In genomic region chr18:64164883-64165282, GRCh38 we compare ENCODE assay signal across 36 cellular contexts. TPM values are rescaled to one million over a fixed set of nuclear protein-coding genes. Genes with fewer than 3 reads are reported as not detected.
"Had no signal": no experiment of that assay in that cellular context is flagged by ENCODE, and none has a peak within 500 bp of the region (broad histone marks: within the 10 kb centered on the region; RNA-seq: fewer than 3 reads in every experiment).

No MANE protein-coding gene starts in this region.

- H3K36me3 ChIP-seq: colonic mucosa, esophagus muscularis mucosa, gastroesophageal sphincter, heart left ventricle, neural progenitor cell, suprapubic skin, transverse colon, vagina had no signal

- H3K4me2 ChIP-seq: hepatocyte, neural progenitor cell had no signal

- H3K27ac Mint-ChIP-seq: dendritic cell treated with granulocyte-macrophage colony-stimulating factor and Interleukin-4, amounts not matched to agents 40 ng/mL and 50 ng/mL, for 4 days; memory B cell; naive thymus-derived CD4-positive, alpha-beta T cell; nephron; neural progenitor cell; progenitor cell of endocrine pancreas; stimulated activated naive CD8-positive, alpha-beta T cell treated with anti-CD3 and anti-CD28 coated beads, Interleukin-15, amount 100 ng/mL, for 72 hours had no signal

- ATAC-seq: foreskin keratinocyte; gastroesophageal sphincter; heart left ventricle; left lobe of liver; naive thymus-derived CD4-positive, alpha-beta T cell; sciatic nerve; stimulated activated naive CD8-positive, alpha-beta T cell treated with anti-CD3 and anti-CD28 coated beads, Interleukin-15, amount 100 ng/mL, for 72 hours had no signal

- H3K27ac ChIP-seq: colonic mucosa, esophagus muscularis mucosa, foreskin keratinocyte, gastroesophageal sphincter, heart left ventricle, hepatocyte, neural progenitor cell, parathyroid adenoma, suprapubic skin, transverse colon, vagina had no signal

- DNase-seq: colonic mucosa; effector CD8-positive, alpha-beta T cell; foreskin keratinocyte; heart left ventricle; kidney; midbrain; naive thymus-derived CD4-positive, alpha-beta T cell; stimulated activated CD4-positive, alpha-beta T cell treated with anti-CD3 and anti-CD28 coated beads, Interleukin-12 subunit alpha, Interleukin-12 subunit beta, amount 100 ng/mL, for 4 hours; stimulated activated CD4-positive, alpha-beta T cell treated with anti-CD3 and anti-CD28 coated beads, Interleukin-1b, Interleukin-23, amount 100 ng/mL, for 48 hours; stimulated activated CD4-positive, alpha-beta T cell treated with anti-CD3 and anti-CD28 coated beads, Interleukin-4, amount 100 ng/mL, for 1 hour; stimulated activated CD8-positive, alpha-beta memory T cell treated with anti-CD3 and anti-CD28 coated beads, Interleukin-4, amount 100 ng/mL, for 48 hours; stimulated activated naive CD4-positive, alpha-beta T cell; stimulated activated naive CD8-positive, alpha-beta T cell treated with anti-CD3 and anti-CD28 coated beads, Interleukin-15, amount 100 ng/mL, for 72 hours; transverse colon had no signal

- H3K27me3 Mint-ChIP-seq: progenitor cell of endocrine pancreas; stimulated activated naive CD8-positive, alpha-beta T cell treated with anti-CD3 and anti-CD28 coated beads, Interleukin-15, amount 100 ng/mL, for 72 hours had no signal

- H3K4me3 Mint-ChIP-seq: dendritic cell treated with granulocyte-macrophage colony-stimulating factor and Interleukin-4, amounts not matched to agents 40 ng/mL and 50 ng/mL, for 4 days; memory B cell; naive thymus-derived CD4-positive, alpha-beta T cell; nephron; neural progenitor cell; stimulated activated naive CD8-positive, alpha-beta T cell treated with anti-CD3 and anti-CD28 coated beads, Interleukin-15, amount 100 ng/mL, for 72 hours had no signal

- H2AFZ ChIP-seq: hepatocyte, neural progenitor cell, parathyroid adenoma had no signal

- H3K4me1 Mint-ChIP-seq: memory B cell; naive thymus-derived CD4-positive, alpha-beta T cell; nephron; stimulated activated naive CD8-positive, alpha-beta T cell treated with anti-CD3 and anti-CD28 coated beads, Interleukin-15, amount 100 ng/mL, for 72 hours had no signal

- H3K36me3 Mint-ChIP-seq: memory B cell; naive thymus-derived CD4-positive, alpha-beta T cell; neural progenitor cell had no signal

- H3K9me3 Mint-ChIP-seq: dendritic cell treated with granulocyte-macrophage colony-stimulating factor and Interleukin-4, amounts not matched to agents 40 ng/mL and 50 ng/mL, for 4 days; nephron; neural progenitor cell; stimulated activated naive CD8-positive, alpha-beta T cell treated with anti-CD3 and anti-CD28 coated beads, Interleukin-15, amount 100 ng/mL, for 72 hours had no signal

- H3K79me2 ChIP-seq: hepatocyte, parathyroid adenoma had no signal

- H3K27me3 ChIP-seq: colonic mucosa, esophagus muscularis mucosa, foreskin keratinocyte, gastroesophageal sphincter, heart left ventricle, hepatocyte, neural progenitor cell, suprapubic skin, transverse colon, vagina had no signal

- H3K4me1 ChIP-seq: colonic mucosa, esophagus muscularis mucosa, foreskin keratinocyte, gastroesophageal sphincter, heart left ventricle, suprapubic skin, transverse colon, vagina had no signal

- FAIRE-seq: endothelial cell of umbilical vein had no signal

- H3K9me3 ChIP-seq: colonic mucosa, esophagus muscularis mucosa, gastroesophageal sphincter, heart left ventricle, suprapubic skin, transverse colon, vagina had no signal

- H3K4me3 ChIP-seq: colonic mucosa, esophagus muscularis mucosa, gastroesophageal sphincter, heart left ventricle, hepatocyte, lung, neural progenitor cell, smooth muscle cell, suprapubic skin, transverse colon, vagina had no signal

- H3K9ac ChIP-seq: neural progenitor cell, parathyroid adenoma had no signal

RNA-seq across cellular contexts. Expression of gene LINC00305, which starts 16.0 kb away (rescaled TPM):
- total RNA-seq: colonic mucosa; endothelial cell of umbilical vein; epithelial cell of proximal tubule; esophagus muscularis mucosa; fibroblast of lung; foreskin keratinocyte; gastroesophageal sphincter; heart left ventricle; kidney; left lobe of liver; lung; mucosa of gallbladder; naive thymus-derived CD4-positive, alpha-beta T cell; osteoblast; sciatic nerve; smooth muscle cell; suprapubic skin; transverse colon; ureter; vagina had no signal
- polyA plus RNA-seq: endothelial cell of umbilical vein; fibroblast of lung; foreskin keratinocyte; heart left ventricle; liver; naive thymus-derived CD4-positive, alpha-beta T cell had no signal
